30 cellular contexts compared by ENCODE assay signal in genomic region chr22:45735273-45735672, GRCh38.
"Had no signal": no experiment of that assay in that cellular context is flagged by ENCODE, and none has a peak within 500 bp of the region (broad histone marks: within the 10 kb centered on the region; RNA-seq: fewer than 3 reads in every experiment).

No MANE protein-coding gene starts in this region.

- H3K4me1 ChIP-seq: adrenal gland, ascending aorta, body of pancreas, breast epithelium had no signal

- H3K27ac ChIP-seq: adrenal gland, ascending aorta, body of pancreas, brain microvascular endothelial cell, breast epithelium, cardiac muscle cell had no signal

- H3K27me3 ChIP-seq: adrenal gland, ascending aorta, body of pancreas, brain microvascular endothelial cell, breast epithelium, cardiac muscle cell had no signal

- ATAC-seq: activated naive CD4-positive, alpha-beta T cell treated with anti-CD3 and anti-CD28 coated beads, Interleukin-2, amount 50 U/mL, for 72 hours; activated naive CD8-positive, alpha-beta T cell treated with anti-CD3 and anti-CD28 coated beads, Interleukin-2, amount 50 U/mL, for 24 hours; activated T-cell treated with anti-CD3 and anti-CD28 coated beads, Interleukin-2, amount 50 U/mL, for 4 hours; activated T-cell treated with anti-CD3 and anti-CD28 coated beads, Interleukin-2, amount 50 U/mL, for 72 hours; activated T-helper 17 cell treated with anti-CD3 and anti-CD28 coated beads, Interleukin-2, amount 50 U/mL, for 72 hours; body of pancreas had no signal

- H3K9me3 ChIP-seq: adrenal gland, ascending aorta, body of pancreas, breast epithelium had no signal

- DNase-seq: activated effector memory CD4-positive, alpha-beta T cell treated with anti-CD3 and anti-CD28 coated beads, Interleukin-2, amount 50 U/mL, for 16 hours; activated effector memory CD4-positive, alpha-beta T cell treated with Interleukin-2 at 50 U/mL for 16 hours; activated gamma-delta T cell; activated gamma-delta T cell treated with Interleukin-2 at 50 U/mL for 16 hours; activated naive CD4-positive, alpha-beta T cell; activated naive CD4-positive, alpha-beta T cell treated with anti-CD3 and anti-CD28 coated beads for 36 hours; activated naive CD4-positive, alpha-beta T cell treated with anti-CD3 and anti-CD28 coated beads, Interleukin-2, amount 10 ng/mL, durations not matched to agents 7 days and 5 days; activated naive CD4-positive, alpha-beta T cell treated with Interleukin-2 at 50 U/mL for 16 hours; activated naive CD8-positive, alpha-beta T cell treated with anti-CD3 and anti-CD28 coated beads for 36 hours; activated naive CD8-positive, alpha-beta T cell treated with anti-CD3 and anti-CD28 coated beads, Interleukin-2, amount 10 ng/mL, durations not matched to agents 7 days and 5 days; activated naive CD8-positive, alpha-beta T cell treated with anti-CD3 and anti-CD28 coated beads, Interleukin-2, amount 50 U/mL, for 24 hours; activated T-cell treated with anti-CD3 and anti-CD28 coated beads, Interleukin-2, amount 50 U/mL, for 24 hours; activated T-cell treated with anti-CD3 and anti-CD28 coated beads, Interleukin-2, amount 50 U/mL, for 4 hours; activated T-cell treated with anti-CD3 and anti-CD28 coated beads, Interleukin-2, amount 50 U/mL, for 48 hours; activated T-cell treated with anti-CD3 and anti-CD28 coated beads, Interleukin-2, amount 50 U/mL, for 72 hours; adrenal gland; amniotic stem cell; amygdala; anterior cingulate cortex; aorta; body of pancreas; brain microvascular endothelial cell; caudate nucleus; central memory CD4-positive, alpha-beta T cell; cerebellar nuclear complex had no signal

- H3K36me3 ChIP-seq: breast epithelium had no signal

- H3K4me3 ChIP-seq: adrenal gland, ascending aorta, body of pancreas, breast epithelium, cardiac muscle cell had no signal
